Comparison of ENCODE assay signal across 8 cellular contexts in genomic region chr3:136861890-136862610, GRCh38. TPM values are rescaled to one million over a fixed set of nuclear protein-coding genes. Genes with fewer than 3 reads are reported as not detected.
DNase-seq lines count a peak whose midpoint lies in the region; ATAC-seq, FAIRE-seq and TF ChIP-seq lines count a peak whose summit lies in the region.

Gene NCK1, plus strand, starts transcription at chr3:136862208. Its CDS starts 65,794 bp downstream, at chr3:136928002.

- peak within 1 kb of the TSS; percentile 92 for H3K4me3 ChIP-seq in psoas muscle

- DNase-seq in NCI-H187 (lab: John Stamatoyannopoulos, UW): peak; percentile 92 to 94
- peak; percentile 96 to 99 (median 98) for DNase-seq in T-helper 2 cell
- peak; percentile 99 for DNase-seq in left ventricle myocardium superior
- DNase-seq in psoas muscle: peak; percentile 99
- DNase-seq in urothelium cell line (ENCODE audit: low spot score): peak; percentile 95

- no peaks in the 10 kb centered on the region for H3K27me3 ChIP-seq in psoas muscle (ENCODE audit: insufficient read depth in 3 of 3, low read length in 2 of 3)

- H3K27ac ChIP-seq in angular gyrus (ENCODE audit: low read depth, low read length): peak within 1 kb of the TSS; percentile 84
- peak within 1 kb of the TSS; percentile 97 for H3K27ac ChIP-seq in psoas muscle

- no peaks in the 10 kb centered on the region for H3K36me3 ChIP-seq in psoas muscle (ENCODE audit: insufficient read depth in 1 of 2, low read depth in 1 of 2)

- peak; percentile 6 for TF ChIP-seq CTCF in psoas muscle (IDR thresholded peaks at IDR 0.05)

- FAIRE-seq in urothelium cell line (lab: Jason Lieb, UNC): no peak

- no peaks in the 10 kb centered on the region for H3K9me3 ChIP-seq in psoas muscle

- intact Hi-C loops in left ventricle myocardium superior (cut with micrococcal nuclease) (no loop called here), psoas muscle (cut with DNase I) (loop anchor here (10.0 kb wide), 5 partner anchors 57 to 153 kb away; partner anchors contain the start of gene STAG1 (in 1 of the 2))

- 0% methylated on average over 48 to 67 of the region's 67 CpGs for WGBS in psoas muscle, 3 donors

- ATAC-seq in GM18498 (IDR thresholded peaks at IDR 0.05; ENCODE audit: unreplicated experiment): peak; percentile 98
- peak; percentile 97 for ATAC-seq in HG02938 (IDR thresholded peaks at IDR 0.05; ENCODE audit: unreplicated experiment)
- ATAC-seq in left ventricle myocardium superior: peak; percentile 99
- peak; percentile 97 to 99 (median 98) for ATAC-seq in psoas muscle

- peaks cover 16% of the 10 kb centered on the region for H3K4me1 ChIP-seq in psoas muscle

RNA-seq across cellular contexts. Expression of gene NCK1, which starts in this region (rescaled TPM):
- 22.4 TPM for total RNA-seq in left ventricle myocardium superior
- total RNA-seq in psoas muscle: 10 to 100 TPM; 25.4 to 33.4 (median 30.7) TPM
- polyA plus RNA-seq in psoas muscle: 10 to 100 TPM; 16.2 to 25.0 (median 18.0) TPM

Comparison
In these comparisons a context has a peak if more than half of its experiments do, and no peak if none do; other contexts are left out.
1. Peak in every context shown above with its lines: DNase-seq, ATAC-seq, H3K4me3 ChIP-seq and H3K27ac ChIP-seq.